ENCODE assay signal across 3 cellular contexts in the genomic region with DNA sequence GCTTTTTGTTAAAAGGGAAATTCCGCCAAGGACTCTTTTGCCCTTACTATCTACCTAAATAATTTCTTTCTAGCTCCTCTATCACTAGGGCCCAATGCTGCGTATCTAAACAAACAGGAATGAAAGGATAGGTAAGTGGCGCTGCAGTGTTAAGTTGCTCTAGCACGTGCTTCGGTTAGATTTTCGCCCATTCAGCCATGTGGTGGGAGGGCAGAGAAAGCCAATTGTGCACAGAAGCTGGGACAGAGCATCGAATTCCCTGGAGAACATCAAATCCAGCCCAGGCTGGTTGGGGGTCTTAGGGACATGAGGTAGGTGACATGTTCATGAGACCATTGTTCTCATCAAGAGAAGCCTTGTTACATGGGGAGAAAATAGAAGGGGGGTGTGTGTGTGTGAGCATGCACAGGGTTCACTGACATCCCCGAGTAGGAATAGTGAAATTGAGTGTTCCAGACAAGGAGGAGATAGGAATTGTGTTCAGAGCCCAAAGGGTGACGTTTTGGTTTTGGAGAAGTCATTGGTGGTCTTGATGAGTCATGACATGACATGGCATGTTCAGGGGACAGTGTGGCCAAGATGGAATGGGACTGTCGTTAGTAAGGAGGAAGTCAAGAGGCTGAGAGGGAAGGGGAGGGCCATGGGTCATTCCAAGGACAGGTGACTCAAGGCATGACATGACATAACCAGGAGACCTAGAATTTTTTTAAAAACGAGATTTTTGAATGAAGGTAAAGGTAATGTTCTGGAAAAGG.
TF ChIP-seq lines count a peak whose summit lies in the region.

No MANE protein-coding gene starts in this region.

TF ChIP-seq in HepG2, 621 proteins besides CTCF, POLR2A, EP300 and RAD21:
- TF ChIP-seq CREB1 (IDR thresholded peaks at IDR 0.05), result peak; percentile 75
- TF ChIP-seq CREB1 (CRISPR knock-in tag; IDR thresholded peaks at IDR 0.05), result no peak
- no peak for TF ChIP-seq ZNF180 (CRISPR knock-in tag; IDR thresholded peaks at IDR 0.05; ENCODE audit: borderline replicate concordance, low read depth)

TF ChIP-seq in endothelial cell of umbilical vein, 7 proteins besides CTCF, POLR2A, EP300 and RAD21:
- TF ChIP-seq EZH2 (IDR thresholded peaks at IDR 0.05; ENCODE audit: borderline replicate concordance, low read depth, low read length, severe bottlenecking) (no peak), JUN (IDR thresholded peaks at IDR 0.05; ENCODE audit: borderline replicate concordance, insufficient read depth, insufficient read length, low read depth) (peak; percentile 14)
- TF ChIP-seq, protein P1, sequence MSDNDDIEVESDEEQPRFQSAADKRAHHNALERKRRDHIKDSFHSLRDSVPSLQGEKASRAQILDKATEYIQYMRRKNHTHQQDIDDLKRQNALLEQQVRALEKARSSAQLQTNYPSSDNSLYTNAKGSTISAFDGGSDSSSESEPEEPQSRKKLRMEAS (IDR thresholded peaks at IDR 0.05; ENCODE audit: insufficient read depth, insufficient read length), result no peak

TF ChIP-seq in GM12891, 5 proteins besides CTCF, POLR2A, EP300 and RAD21 (continued from another document):
- TF ChIP-seq POLR2AphosphoS5 (IDR thresholded peaks at IDR 0.05; ENCODE audit: low read depth, low read length) (no peak), POU2F2 (IDR thresholded peaks at IDR 0.05; ENCODE audit: low read depth, low read length) (no peak), SPI1 (IDR thresholded peaks at IDR 0.05; ENCODE audit: low read depth, low read length) (no peak), TAF1 (IDR thresholded peaks at IDR 0.05; ENCODE audit: low read depth, low read length) (no peak)
